Comparison of ENCODE assay signal across 11 cellular contexts in the genomic region with DNA sequence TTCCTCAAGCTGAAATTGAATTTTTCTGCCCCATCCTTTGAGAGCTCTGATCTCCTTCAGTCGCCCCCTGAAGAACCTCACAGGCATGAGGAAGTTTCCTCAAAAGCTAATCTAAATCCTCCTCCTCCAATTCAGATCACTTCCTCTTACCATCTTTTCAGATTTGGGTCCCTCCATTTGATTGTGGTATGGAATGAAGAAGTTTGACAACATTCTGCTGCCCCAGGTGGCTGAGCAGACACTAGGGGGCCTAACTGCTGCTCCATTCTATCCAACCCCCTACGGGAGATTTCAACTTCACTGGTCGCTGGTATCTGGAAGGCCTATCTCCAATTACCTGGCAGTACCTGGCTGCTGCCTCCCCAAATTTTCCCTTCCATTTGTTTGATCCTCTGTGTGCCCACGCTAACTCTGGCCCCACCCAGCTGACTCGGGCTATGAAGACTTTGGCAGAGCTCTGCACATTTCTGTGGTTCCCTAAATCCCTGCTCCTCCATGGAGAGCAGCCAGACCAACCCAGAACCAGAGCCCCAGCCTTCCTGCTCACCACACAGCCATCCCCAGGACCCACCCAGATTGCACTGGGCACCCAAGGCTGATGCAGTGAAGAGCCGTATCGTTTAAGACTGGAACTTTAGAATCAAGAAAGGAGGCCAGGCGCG. TPM values are rescaled to one million over a fixed set of nuclear protein-coding genes. Genes with fewer than 3 reads are reported as not detected.
A peak's percentile ranks its signal among the peaks of the same experiment; 100 is the strongest.
DNase-seq lines count a peak whose midpoint lies in the region; ATAC-seq, FAIRE-seq and TF ChIP-seq lines count a peak whose summit lies in the region.
"Had no signal": no experiment of that assay in that cellular context is flagged by ENCODE, and none has a peak within 500 bp of the region (broad histone marks: within the 10 kb centered on the region; RNA-seq: fewer than 3 reads in every experiment).

No MANE protein-coding gene starts in this region.

- no peak overlapping the region for H3K27ac ChIP-seq in HepG2 (ENCODE audit: extremely low read length, insufficient read depth, low read length)
- no peak overlapping the region for H3K27ac ChIP-seq in right lobe of liver
- peak overlapping the region; percentile 6 to 50 (median 29) for H3K27ac ChIP-seq in esophagus squamous epithelium

- no peaks in the 10 kb centered on the region for H3K36me3 ChIP-seq in HepG2 (replicated peaks in 1 of 2; ENCODE audit: control insufficient read depth in 1 of 2, insufficient read depth in 2 of 2, low read length in 2 of 2)
- H3K36me3 ChIP-seq in right lobe of liver = peaks cover 0 to 21% (median 9%) of the 10 kb centered on the region in 4 donors
- H3K36me3 ChIP-seq in esophagus squamous epithelium = peaks cover 0 to 82% (median 6%) of the 10 kb centered on the region in 3 donors

- no peak for TF ChIP-seq RAD21 in HepG2 (CRISPR knock-in tag; IDR thresholded peaks at IDR 0.05)

- CTCF ChIA-PET in HepG2 (lab: Yijun Ruan, JAX; ENCODE audit: low intra/inter-chr PET ratio, low total read pairs) = no interaction called here

- ATAC-seq in HepG2 (peak; percentile 78), right lobe of liver (no peak), T-helper 17 cell (no peak)

- H3K27me3 ChIP-seq in HepG2 (ENCODE audit: control insufficient read depth in 1 of 2, insufficient read depth in 2 of 2, low read length in 2 of 2) (peaks cover 1 to 4% of the 10 kb centered on the region in 2 experiments; a peak in 1 of 5 replicates), right lobe of liver (no peaks in the 10 kb centered on the region), esophagus squamous epithelium (peaks cover 0 to 4% (median 0%) of the 10 kb centered on the region in 4 donors)

- H4K20me1 ChIP-seq in HepG2 (ENCODE audit: insufficient read depth, low read length) = no peaks in the 10 kb centered on the region

- H2AFZ ChIP-seq in HepG2 (ENCODE audit: low read length) = no peak overlapping the region

- H3K4me1 ChIP-seq in HepG2 (ENCODE audit: insufficient read depth, low read length) = no peaks in the 10 kb centered on the region
- H3K4me1 ChIP-seq in right lobe of liver = peaks cover 0 to 21% (median 4%) of the 10 kb centered on the region in 4 donors
- peaks cover 0 to 61% (median 4%) of the 10 kb centered on the region in 3 donors for H3K4me1 ChIP-seq in esophagus squamous epithelium

- POLR2A ChIA-PET in HepG2 (lab: Yijun Ruan, JAX) = no interaction called here

- no peak overlapping the region for H3K4me3 Mint-ChIP-seq in T-helper 17 cell

- in situ Hi-C loops in HepG2 (cut with HindIII; ENCODE audit: extremely low pct_ligation_motif_present, low pct_unique_long_range_greater_than_20kb) = no loop called here

- peaks cover 54% of the 10 kb centered on the region for H3K27me3 Mint-ChIP-seq in T-helper 17 cell

- no peak overlapping the region for H3K27ac Mint-ChIP-seq in T-helper 17 cell

- H3K9me3 ChIP-seq in HepG2 (ENCODE audit: low read length) (no peaks in the 10 kb centered on the region), right lobe of liver (no peaks in the 10 kb centered on the region), esophagus squamous epithelium (no peaks in the 10 kb centered on the region), T-helper 17 cell (ENCODE audit: control insufficient read depth, low read length, poor library complexity, severe bottlenecking) (no peaks in the 10 kb centered on the region)

- DNase-seq in HepG2 (ENCODE audit: low spot score) (no peak), right lobe of liver (no peak), RPMI7951 (ENCODE audit: low read depth) (peak; percentile 6), esophagus squamous epithelium (lab: John Stamatoyannopoulos, UW) (no peak), T-helper 17 cell (no peak), RKO (ENCODE audit: low spot score) (no peak)
- DNase-seq in activated effector memory CD4-positive, alpha-beta T cell treated with Interleukin-2 at 50 U/mL for 16 hours = no peak
- no peak for DNase-seq in effector CD8-positive, alpha-beta T cell (lab: John Stamatoyannopoulos, UW)

- H3K36me3 Mint-ChIP-seq in T-helper 17 cell (ENCODE audit: low read depth) = peaks cover 5% of the 10 kb centered on the region

- intact Hi-C loops in HepG2 (cut with micrococcal nuclease; ENCODE audit: unreplicated experiment) = no loop called here
- intact Hi-C loops in right lobe of liver (cut with DNase I) = no loop called here
- intact Hi-C loops in esophagus squamous epithelium (cut with DNase I) = no loop called here

- H3K4me1 Mint-ChIP-seq in T-helper 17 cell = no peaks in the 10 kb centered on the region

- H3K4me3 ChIP-seq in HepG2 (replicated peaks in 1 of 3; ENCODE audit: insufficient read depth in 1 of 3, low read depth in 2 of 3, low read length in 3 of 3) (no peak overlapping the region), right lobe of liver (no peak overlapping the region), esophagus squamous epithelium (no peak overlapping the region)
- H3K4me3 ChIP-seq: lung had no signal

- H3K9ac ChIP-seq in HepG2 (ENCODE audit: insufficient read depth, low read depth, low read length) = no peak overlapping the region

- no peak for FAIRE-seq in HepG2 (lab: Jason Lieb, UNC)
- FAIRE-seq: urothelium cell line had no signal

- no peak for TF ChIP-seq EP300 in HepG2 (IDR thresholded peaks at IDR 0.05; ENCODE audit: low read depth in 2 of 2, low read length in 2 of 2)
- TF ChIP-seq EP300 in HepG2 (CRISPR knock-in tag; IDR thresholded peaks at IDR 0.05; ENCODE audit: borderline replicate concordance) = no peak

- no peak overlapping the region for H3K4me2 ChIP-seq in HepG2 (ENCODE audit: low read depth, low read length)

- no TSS peak for BruUV-seq in HepG2 (replicated peaks; lab: Mats Ljungman, UMichigan)

- TF ChIP-seq POLR2A in HepG2 (IDR thresholded peaks at IDR 0.05; ENCODE audit: insufficient read depth in 1 of 2, low read depth in 2 of 2, low read length in 2 of 2) (no peak), right lobe of liver (IDR thresholded peaks at IDR 0.05) (no peak), esophagus squamous epithelium (IDR thresholded peaks at IDR 0.05) (no peak)

- TF ChIP-seq CTCF in HepG2 (CRISPR knock-in tag; IDR thresholded peaks at IDR 0.05) = no peak
- TF ChIP-seq CTCF in right lobe of liver (IDR thresholded peaks at IDR 0.05) = no peak
- TF ChIP-seq CTCF in esophagus squamous epithelium (IDR thresholded peaks at IDR 0.05) = peak in 1 of 6 experiments; percentile 23

- H3K79me2 ChIP-seq in HepG2 (ENCODE audit: insufficient read depth, low read length) = no peaks in the 10 kb centered on the region

- WGBS in HepG2 (ENCODE audit: low lambda C conversion rate) = 36% methylated on average over 8 of the region's 9 CpGs
- WGBS in right lobe of liver (ENCODE audit: insufficient coverage, low coverage, low lambda C conversion rate, missing lambda C conversion rate) = 79% methylated on average over 7 of the region's 9 CpGs
- 42 to 60% methylated on average over 8 to 9 of the region's 9 CpGs for WGBS in esophagus squamous epithelium, 2 donors

RNA-seq across cellular contexts. Expression of a gene that starts 7.8 kb away (rescaled TPM):
- 0.02 TPM in 1 of 2 replicates, not detected in the other for total RNA-seq in HepG2 (2016; rRNA removed; fragmentation: Illumina TruSeq; extraction: Trizol)
- total RNA-seq in HepG2 (2016; cell fraction: cytosol; rRNA removed; fragmentation: Illumina TruSeq; extraction: Trizol; ENCODE audit: low read depth) = not detected in 2 replicates
- total RNA-seq in HepG2 (2016; cell fraction: insoluble cytoplasmic fraction; rRNA removed; fragmentation: Illumina TruSeq; extraction: Trizol) = not detected in 2 replicates
- total RNA-seq in HepG2 (2016; cell fraction: membrane; rRNA removed; fragmentation: Illumina TruSeq; extraction: Trizol) = not detected in 2 replicates
- total RNA-seq in HepG2 (2016; cell fraction: nucleus; rRNA removed; fragmentation: Illumina TruSeq; extraction: Trizol) = not detected in 2 replicates
- 0.05 TPM in 1 of 2 replicates, not detected in the other for polyA plus RNA-seq in HepG2 (2011; rRNA removed)
- polyA plus RNA-seq in HepG2 (2011; cell fraction: cytosol; rRNA removed) = 0.01 and 0.05 TPM in 2 replicates
- polyA plus RNA-seq in HepG2 (2011; cell fraction: nucleus; rRNA removed) = not detected in 2 replicates
- not detected in 2 replicates for polyA plus RNA-seq in HepG2 (2012)
- not detected in 2 replicates for polyA plus RNA-seq in HepG2 (2016; cell fraction: cytosol; fragmentation: Illumina TruSeq; extraction: Trizol; ENCODE audit: low read depth)
- not detected in 2 replicates for polyA plus RNA-seq in HepG2 (2016; cell fraction: insoluble cytoplasmic fraction; fragmentation: Illumina TruSeq; extraction: Trizol; ENCODE audit: low read depth)
- not detected in 2 replicates for polyA plus RNA-seq in HepG2 (2016; cell fraction: membrane; fragmentation: Illumina TruSeq; extraction: Trizol; ENCODE audit: low read depth)
- polyA plus RNA-seq in HepG2 (2016; cell fraction: nucleus; fragmentation: Illumina TruSeq; extraction: Trizol; ENCODE audit: insufficient read depth, low read depth) = not detected in 2 replicates
- 0.70 TPM in 1 of 2 replicates, not detected in the other for polyA minus RNA-seq in HepG2 (2011; rRNA and poly(A)+ RNA removed; ENCODE audit: low replicate concordance)
- polyA minus RNA-seq in HepG2 (2011; cell fraction: cytosol; rRNA and poly(A)+ RNA removed) = not detected in 2 replicates
- not detected in 2 replicates for polyA minus RNA-seq in HepG2 (2011; cell fraction: nucleus; rRNA and poly(A)+ RNA removed)
- 10 to 100 TPM; 24.9 to 33.9 (median 28.9) TPM for total RNA-seq in right lobe of liver
- 0.20 and 0.24 TPM in 2 replicates for total RNA-seq in RPMI7951 (2014; rRNA removed; shearing (Covaris generic))
- total RNA-seq in esophagus squamous epithelium = 100 to 1,000 TPM in 2 of 4 donors, 10 to 100 TPM in 2; 94.8 to 110 (median 98.6) TPM
- total RNA-seq in T-helper 17 cell = 1 to 10 TPM in 1 of 2 donors, under 1 TPM in 1; 0.20 to 1.1 TPM
- total RNA-seq: H4 had no signal

RNA-seq across cellular contexts. Expression of a gene that starts 13.8 kb away (rescaled TPM):
- total RNA-seq in HepG2 (2016; rRNA removed; fragmentation: Illumina TruSeq; extraction: Trizol) = 0.71 and 0.98 TPM in 2 replicates
- total RNA-seq in HepG2 (2016; cell fraction: cytosol; rRNA removed; fragmentation: Illumina TruSeq; extraction: Trizol; ENCODE audit: low read depth) = 0.26 and 0.30 TPM in 2 replicates
- total RNA-seq in HepG2 (2016; cell fraction: insoluble cytoplasmic fraction; rRNA removed; fragmentation: Illumina TruSeq; extraction: Trizol) = 1.0 and 1.1 TPM in 2 replicates
- total RNA-seq in HepG2 (2016; cell fraction: membrane; rRNA removed; fragmentation: Illumina TruSeq; extraction: Trizol) = 0.38 and 0.71 TPM in 2 replicates
- 0.72 and 0.81 TPM in 2 replicates for total RNA-seq in HepG2 (2016; cell fraction: nucleus; rRNA removed; fragmentation: Illumina TruSeq; extraction: Trizol)
- polyA plus RNA-seq in HepG2 (2011; rRNA removed) = 0.33 and 0.40 TPM in 2 replicates
- 0.27 and 0.40 TPM in 2 replicates for polyA plus RNA-seq in HepG2 (2011; cell fraction: cytosol; rRNA removed)
- polyA plus RNA-seq in HepG2 (2011; cell fraction: nucleus; rRNA removed) = 0.27 and 0.28 TPM in 2 replicates
- polyA plus RNA-seq in HepG2 (2012) = 0.37 and 0.51 TPM in 2 replicates
- polyA plus RNA-seq in HepG2 (2016; cell fraction: cytosol; fragmentation: Illumina TruSeq; extraction: Trizol; ENCODE audit: low read depth) = 0.05 and 0.06 TPM in 2 replicates
- 0.51 and 0.69 TPM in 2 replicates for polyA plus RNA-seq in HepG2 (2016; cell fraction: insoluble cytoplasmic fraction; fragmentation: Illumina TruSeq; extraction: Trizol; ENCODE audit: low read depth)
- polyA plus RNA-seq in HepG2 (2016; cell fraction: membrane; fragmentation: Illumina TruSeq; extraction: Trizol; ENCODE audit: low read depth) = 0.10 and 0.13 TPM in 2 replicates
- 0.37 and 0.45 TPM in 2 replicates for polyA plus RNA-seq in HepG2 (2016; cell fraction: nucleus; fragmentation: Illumina TruSeq; extraction: Trizol; ENCODE audit: insufficient read depth, low read depth)
- 0.56 and 3.8 TPM in 2 replicates for polyA minus RNA-seq in HepG2 (2011; rRNA and poly(A)+ RNA removed; ENCODE audit: low replicate concordance)
- 0.40 and 0.62 TPM in 2 replicates for polyA minus RNA-seq in HepG2 (2011; cell fraction: cytosol; rRNA and poly(A)+ RNA removed)
- polyA minus RNA-seq in HepG2 (2011; cell fraction: nucleus; rRNA and poly(A)+ RNA removed) = 1.4 and 1.6 TPM in 2 replicates
- 1 to 10 TPM in 3 of 6 experiments, under 1 TPM in 3; 0.81 to 1.6 (median 1.0) TPM for total RNA-seq in right lobe of liver
- total RNA-seq in RPMI7951 (2014; rRNA removed; shearing (Covaris generic)) = 4.0 TPM in 2 replicates
- total RNA-seq in esophagus squamous epithelium = 1 to 10 TPM; 2.9 to 6.2 (median 4.1) TPM
- total RNA-seq in T-helper 17 cell = under 1 TPM; 0.42 to 0.50 TPM

RNA-seq across cellular contexts. Expression of a gene that starts 29.7 kb away (rescaled TPM):
- total RNA-seq in HepG2 (2016; rRNA removed; fragmentation: Illumina TruSeq; extraction: Trizol) = 5.7 and 6.6 TPM in 2 replicates
- total RNA-seq in HepG2 (2016; cell fraction: cytosol; rRNA removed; fragmentation: Illumina TruSeq; extraction: Trizol; ENCODE audit: low read depth) = 0.53 and 0.81 TPM in 2 replicates
- total RNA-seq in HepG2 (2016; cell fraction: insoluble cytoplasmic fraction; rRNA removed; fragmentation: Illumina TruSeq; extraction: Trizol) = 5.6 and 6.7 TPM in 2 replicates
- total RNA-seq in HepG2 (2016; cell fraction: membrane; rRNA removed; fragmentation: Illumina TruSeq; extraction: Trizol) = 1.3 and 1.5 TPM in 2 replicates
- 8.4 and 8.5 TPM in 2 replicates for total RNA-seq in HepG2 (2016; cell fraction: nucleus; rRNA removed; fragmentation: Illumina TruSeq; extraction: Trizol)
- 4.4 and 4.8 TPM in 2 replicates for polyA plus RNA-seq in HepG2 (2011; rRNA removed)
- polyA plus RNA-seq in HepG2 (2011; cell fraction: cytosol; rRNA removed) = 2.2 and 3.6 TPM in 2 replicates
- polyA plus RNA-seq in HepG2 (2011; cell fraction: nucleus; rRNA removed) = 4.4 and 4.6 TPM in 2 replicates
- polyA plus RNA-seq in HepG2 (2012) = 3.8 and 4.2 TPM in 2 replicates
- polyA plus RNA-seq in HepG2 (2016; cell fraction: cytosol; fragmentation: Illumina TruSeq; extraction: Trizol; ENCODE audit: low read depth) = 0.15 and 0.20 TPM in 2 replicates
- 5.4 and 5.9 TPM in 2 replicates for polyA plus RNA-seq in HepG2 (2016; cell fraction: insoluble cytoplasmic fraction; fragmentation: Illumina TruSeq; extraction: Trizol; ENCODE audit: low read depth)
- polyA plus RNA-seq in HepG2 (2016; cell fraction: membrane; fragmentation: Illumina TruSeq; extraction: Trizol; ENCODE audit: low read depth) = 0.49 and 0.59 TPM in 2 replicates
- polyA plus RNA-seq in HepG2 (2016; cell fraction: nucleus; fragmentation: Illumina TruSeq; extraction: Trizol; ENCODE audit: insufficient read depth, low read depth) = 4.6 and 5.1 TPM in 2 replicates
- 7.4 and 25.4 TPM in 2 replicates for polyA minus RNA-seq in HepG2 (2011; rRNA and poly(A)+ RNA removed; ENCODE audit: low replicate concordance)
- 2.7 and 4.1 TPM in 2 replicates for polyA minus RNA-seq in HepG2 (2011; cell fraction: cytosol; rRNA and poly(A)+ RNA removed)
- 24.7 and 28.3 TPM in 2 replicates for polyA minus RNA-seq in HepG2 (2011; cell fraction: nucleus; rRNA and poly(A)+ RNA removed)
- 1 to 10 TPM; 4.6 to 10.0 (median 6.4) TPM for total RNA-seq in right lobe of liver
- total RNA-seq in RPMI7951 (2014; rRNA removed; shearing (Covaris generic)) = 5.3 and 7.0 TPM in 2 replicates
- total RNA-seq in esophagus squamous epithelium = 10 to 100 TPM in 1 of 4 donors, 1 to 10 TPM in 3; 3.9 to 13.5 (median 7.8) TPM
- 1 to 10 TPM; 5.9 to 6.3 TPM for total RNA-seq in T-helper 17 cell

RNA-seq across cellular contexts. Expression of a gene that starts 42.3 kb away (rescaled TPM):
- not detected in 2 replicates for total RNA-seq in HepG2 (2016; rRNA removed; fragmentation: Illumina TruSeq; extraction: Trizol)
- not detected in 2 replicates for total RNA-seq in HepG2 (2016; cell fraction: cytosol; rRNA removed; fragmentation: Illumina TruSeq; extraction: Trizol; ENCODE audit: low read depth)
- not detected in 2 replicates for total RNA-seq in HepG2 (2016; cell fraction: insoluble cytoplasmic fraction; rRNA removed; fragmentation: Illumina TruSeq; extraction: Trizol)
- not detected in 2 replicates for total RNA-seq in HepG2 (2016; cell fraction: membrane; rRNA removed; fragmentation: Illumina TruSeq; extraction: Trizol)
- not detected in 2 replicates for total RNA-seq in HepG2 (2016; cell fraction: nucleus; rRNA removed; fragmentation: Illumina TruSeq; extraction: Trizol)
- polyA plus RNA-seq in HepG2 (2011; rRNA removed) = not detected in 2 replicates
- not detected in 2 replicates for polyA plus RNA-seq in HepG2 (2011; cell fraction: cytosol; rRNA removed)
- polyA plus RNA-seq in HepG2 (2011; cell fraction: nucleus; rRNA removed) = 0.12 TPM in 1 of 2 replicates, not detected in the other
- polyA plus RNA-seq in HepG2 (2012) = 0.07 TPM in 1 of 2 replicates, not detected in the other
- polyA plus RNA-seq in HepG2 (2016; cell fraction: cytosol; fragmentation: Illumina TruSeq; extraction: Trizol; ENCODE audit: low read depth) = not detected in 2 replicates
- not detected in 2 replicates for polyA plus RNA-seq in HepG2 (2016; cell fraction: insoluble cytoplasmic fraction; fragmentation: Illumina TruSeq; extraction: Trizol; ENCODE audit: low read depth)
- not detected in 2 replicates for polyA plus RNA-seq in HepG2 (2016; cell fraction: membrane; fragmentation: Illumina TruSeq; extraction: Trizol; ENCODE audit: low read depth)
- polyA plus RNA-seq in HepG2 (2016; cell fraction: nucleus; fragmentation: Illumina TruSeq; extraction: Trizol; ENCODE audit: insufficient read depth, low read depth) = not detected in 2 replicates
- polyA minus RNA-seq in HepG2 (2011; rRNA and poly(A)+ RNA removed; ENCODE audit: low replicate concordance) = not detected in 2 replicates
- not detected in 2 replicates for polyA minus RNA-seq in HepG2 (2011; cell fraction: cytosol; rRNA and poly(A)+ RNA removed)
- polyA minus RNA-seq in HepG2 (2011; cell fraction: nucleus; rRNA and poly(A)+ RNA removed) = not detected in 2 replicates
- total RNA-seq in right lobe of liver = 1 to 10 TPM in 5 of 6 experiments, under 1 TPM in 1; 0.95 to 7.7 (median 1.6) TPM
- total RNA-seq in RPMI7951 (2014; rRNA removed; shearing (Covaris generic)) = not detected in 2 replicates
- 10 to 100 TPM in 1 of 4 donors, 1 to 10 TPM in 3; 1.2 to 10.3 (median 1.9) TPM for total RNA-seq in esophagus squamous epithelium
- 100 to 1,000 TPM; 286 to 288 TPM for total RNA-seq in T-helper 17 cell
- total RNA-seq: H4 had no signal

Comparison
In these comparisons a context has a peak if more than half of its experiments do, and no peak if none do; other contexts are left out.
1. RNA of a gene that starts 7.8 kb away (total RNA-seq): 94.8 to 110 TPM in esophagus squamous epithelium and 24.9 to 33.9 TPM in right lobe of liver; 0.20 to 1.1 TPM in T-helper 17 cell, 0.20 to 0.24 TPM in RPMI7951 and 0.02 TPM in HepG2; every median in the first group is over 10 times any median in the second.
2. H3K27ac ChIP-seq: peak in esophagus squamous epithelium (4 of 4); none in HepG2 (single experiment) and right lobe of liver (0 of 3).